12 cellular contexts compared by ENCODE assay signal in genomic region chr11:79414644-79415317, GRCh38. TPM values are rescaled to one million over a fixed set of nuclear protein-coding genes. Genes with fewer than 3 reads are reported as not detected.
DNase-seq lines count a peak whose midpoint lies in the region; ATAC-seq and TF ChIP-seq lines count a peak whose summit lies in the region.
"Had no signal": no experiment of that assay in that cellular context is flagged by ENCODE, and none has a peak within 500 bp of the region (broad histone marks: within the 10 kb centered on the region; RNA-seq: fewer than 3 reads in every experiment).

No MANE protein-coding gene starts in this region.

- no peak for TF ChIP-seq POLR2A in esophagus squamous epithelium (IDR thresholded peaks at IDR 0.05)

- 29 to 31% methylated on average over 5 to 7 of the region's 8 CpGs for WGBS in esophagus squamous epithelium, 2 donors

- POLR2A ChIA-PET in RWPE1 (lab: Yijun Ruan, JAX; ENCODE audit: low non-redundant PET): no interaction called here

- CTCF ChIA-PET in RWPE1 (lab: Yijun Ruan, JAX): interaction anchor here (0.6 to 1.6 kb wide), 3 partner anchors 14 to 190 kb away, joined by 3 to 8 read pairs (median 6); no protein-coding TSS in a partner anchor

- H3K4me1 ChIP-seq in esophagus squamous epithelium: peaks cover 5 to 65% (median 29%) of the 10 kb centered on the region in 3 donors

- H3K27me3 ChIP-seq in esophagus squamous epithelium: no peaks in the 10 kb centered on the region
- H3K27me3 ChIP-seq: tibial nerve had no signal

- H3K36me3 ChIP-seq in esophagus squamous epithelium: no peaks in the 10 kb centered on the region
- H3K36me3 ChIP-seq: tibial nerve had no signal

- TF ChIP-seq CTCF in AG10803 (conservative IDR thresholded peaks at IDR 0.05; ENCODE audit: low read length) (no peak), RWPE1 (conservative IDR thresholded peaks at IDR 0.05; ENCODE audit: low read depth) (no peak), esophagus squamous epithelium (IDR thresholded peaks at IDR 0.05) (no peak), omental fat pad (IDR thresholded peaks at IDR 0.05) (no peak)

- DNase-seq in AG10803 (ENCODE audit: low read depth): peak; percentile 85
- peak; percentile 69 for DNase-seq in RWPE1 (ENCODE audit: low spot score)
- DNase-seq in esophagus squamous epithelium (lab: John Stamatoyannopoulos, UW): no peak
- no peak for DNase-seq in omental fat pad (ENCODE audit: low spot score)
- DNase-seq in UCSD-AML1 (lab: John Stamatoyannopoulos, UW; ENCODE audit: unreplicated experiment): no peak
- DNase-seq in D341Med (ENCODE audit: low spot score): no peak

- intact Hi-C loops in esophagus squamous epithelium (cut with DNase I): no loop called here

- H3K4me3 ChIP-seq in AG10803 (ENCODE audit: low read length) (peak overlapping the region; percentile 29), esophagus squamous epithelium (no peak overlapping the region)
- H3K4me3 ChIP-seq: tibial nerve had no signal

- H3K27ac ChIP-seq in RWPE1 (peak overlapping the region; percentile 99), esophagus squamous epithelium (peak overlapping the region in 3 of 4 donors; percentile 52 to 66 (median 63))
- H3K27ac ChIP-seq: C4-2B had no signal

- ATAC-seq in omental fat pad (ENCODE audit: low FRiP score): peak; percentile 58
- ATAC-seq in HG03097 (IDR thresholded peaks at IDR 0.05; ENCODE audit: low FRiP score, unreplicated experiment): no peak
- ATAC-seq in HG02884 (IDR thresholded peaks at IDR 0.05; ENCODE audit: unreplicated experiment): no peak
- ATAC-seq: HCT116, left lobe of liver had no signal

- peaks cover 0 to 7% (median 0%) of the 10 kb centered on the region in 3 donors for H3K9me3 ChIP-seq in esophagus squamous epithelium

RNA-seq across cellular contexts. Expression of gene TENM4, which starts 26.0 kb away (rescaled TPM):
- total RNA-seq in esophagus squamous epithelium (10 to 100 TPM in 3 of 4 donors, 1 to 10 TPM in 1; 7.7 to 39.3 (median 16.1) TPM), omental fat pad (10 to 100 TPM in 1 of 4 donors, 1 to 10 TPM in 3; 2.3 to 18.9 (median 4.5) TPM)

Comparison
In these comparisons a context has a peak if more than half of its experiments do, and no peak if none do; other contexts are left out.
1. DNase-seq: peak in AG10803 (single experiment) and RWPE1 (single experiment); none in esophagus squamous epithelium (single experiment), omental fat pad (single experiment), UCSD-AML1 (single experiment) and D341Med (single experiment).